Comparison of ENCODE assay signal across 17 cellular contexts in the genomic region with DNA sequence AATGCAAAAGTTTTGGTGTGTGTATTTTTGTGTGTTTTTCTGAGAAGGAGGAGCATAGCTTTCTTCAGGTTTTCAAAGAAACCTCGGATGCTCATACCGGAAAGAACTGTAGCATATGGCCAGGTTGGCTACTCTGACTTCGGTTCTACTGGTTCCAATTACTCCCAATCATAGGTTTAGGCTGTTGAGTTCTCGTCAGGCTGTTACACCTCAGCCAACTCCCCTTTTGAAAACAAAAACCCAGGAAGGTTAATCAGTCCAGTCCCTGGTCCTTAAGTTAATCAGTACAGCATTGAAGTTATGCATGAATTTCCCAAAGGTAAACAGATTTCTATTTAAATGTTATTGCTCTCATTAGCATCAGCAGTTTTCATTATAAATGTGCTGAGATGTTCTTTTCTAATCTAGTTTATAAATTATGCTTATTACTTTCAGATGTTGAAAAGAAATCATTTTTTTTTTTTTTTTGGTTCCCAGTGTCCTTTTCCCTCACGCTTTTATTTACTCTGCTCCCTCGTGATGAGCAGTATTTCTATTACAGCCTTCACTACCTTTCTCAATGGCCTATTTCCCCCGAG.
"Had no signal": no experiment of that assay in that cellular context is flagged by ENCODE, and none has a peak within 500 bp of the region (broad histone marks: within the 10 kb centered on the region; RNA-seq: fewer than 3 reads in every experiment).

No MANE protein-coding gene starts in this region.

- H3K4me2 ChIP-seq: hepatocyte had no signal

- H3K4me3 ChIP-seq: esophagus squamous epithelium, hepatocyte, psoas muscle, sigmoid colon, skin epidermis, stomach, thoracic aorta, transverse colon had no signal

- ATAC-seq: foreskin keratinocyte, left colon, psoas muscle had no signal

- H3K27ac ChIP-seq: esophagus squamous epithelium, foreskin keratinocyte, hepatocyte, psoas muscle, sigmoid colon, skin epidermis, stomach, thoracic aorta, transverse colon had no signal

- H2AFZ ChIP-seq: hepatocyte had no signal

- H3K79me2 ChIP-seq: hepatocyte had no signal

- DNase-seq: effector memory CD4-positive, alpha-beta T cell; esophagus squamous epithelium; foreskin keratinocyte; left colon; mesendoderm; naive B cell; psoas muscle; sigmoid colon; stimulated activated CD4-positive, alpha-beta T cell treated with anti-CD3 and anti-CD28 coated beads, Interleukin-2, amount 100 ng/mL, for 24 hours; stimulated activated CD4-positive, alpha-beta T cell treated with anti-CD3 and anti-CD28 coated beads, Interleukin-4, amount 100 ng/mL, for 4 hours; stimulated activated naive CD4-positive, alpha-beta T cell; stomach; substantia nigra; transverse colon had no signal

- H3K27me3 ChIP-seq: foreskin keratinocyte, sigmoid colon had no signal

- H3K9me3 ChIP-seq: esophagus squamous epithelium, psoas muscle, sigmoid colon, stomach, thoracic aorta, transverse colon had no signal

- H3K36me3 ChIP-seq: esophagus squamous epithelium, sigmoid colon, stomach, thoracic aorta, transverse colon had no signal

- H3K4me1 ChIP-seq: psoas muscle, sigmoid colon, stomach, transverse colon had no signal
